8 cellular contexts compared by ENCODE assay signal in the genomic region with DNA sequence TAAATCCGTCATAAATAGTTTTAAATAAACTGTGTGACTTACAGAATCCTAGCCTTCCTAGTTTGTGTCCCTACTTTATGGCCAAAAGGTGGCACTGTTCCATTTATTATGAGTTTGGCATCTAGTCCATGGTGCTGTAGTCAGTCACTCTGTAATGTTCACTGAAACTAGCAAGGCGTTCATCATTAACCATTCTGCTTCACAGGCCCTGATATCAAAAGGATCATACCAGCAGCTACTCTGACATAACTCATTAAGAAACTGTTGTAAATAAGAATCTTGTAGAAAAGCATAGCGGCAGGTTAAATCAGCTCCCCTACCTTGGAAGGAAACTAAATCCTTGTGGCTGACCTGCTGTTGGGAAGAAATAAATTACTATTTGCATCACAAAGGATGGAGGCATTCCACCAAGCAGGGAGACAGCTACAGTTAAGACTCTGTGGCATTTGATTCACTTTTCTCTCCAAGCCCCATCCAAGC.
DNase-seq lines count a peak whose midpoint lies in the region; ATAC-seq, FAIRE-seq and TF ChIP-seq lines count a peak whose summit lies in the region.

No MANE protein-coding gene starts in this region.

- H3K27me3 ChIP-seq in GM12878 (replicated peaks in 1 of 2; ENCODE audit: control insufficient read depth in 2 of 2, insufficient read depth in 2 of 2, low read length in 1 of 2), result no peaks in the 10 kb centered on the region

- CTCF ChIA-PET in GM12878 (lab: Yijun Ruan, JAX), result interaction anchor here (0.8 to 1.5 kb wide), 5 partner anchors 8 to 418 kb away, joined by 3 to 4 read pairs (median 4); no protein-coding TSS in a partner anchor

- H3K36me3 ChIP-seq in GM12878 (ENCODE audit: control insufficient read depth in 2 of 2, insufficient read depth in 2 of 2, low read length in 1 of 2), result no peaks in the 10 kb centered on the region

- no peak overlapping the region for H3K27ac ChIP-seq in GM12878 (ENCODE audit: control insufficient read depth, insufficient read depth)

- BruUV-seq in GM12878 (replicated peaks; lab: Mats Ljungman, UMichigan), result no TSS peak

- RAD21 ChIA-PET in GM12878 (lab: Charles Lee; ENCODE audit: unreplicated experiment), result no interaction called here

- H3K4me3 ChIP-seq in GM12878, result no peak overlapping the region

- SMC1A ChIA-PET in GM12878 (lab: Charles Lee; ENCODE audit: uncharacterized antibody, unreplicated experiment), result no interaction called here

- 16% methylated on average over 3 of the region's 3 CpGs for WGBS in GM12878 (ENCODE audit: insufficient coverage, insufficient replicate concordance, low lambda C conversion rate, missing lambda C conversion rate)

- TF ChIP-seq EP300 in GM12878 (IDR thresholded peaks at IDR 0.05; ENCODE audit: borderline replicate concordance in 1 of 2, control insufficient read depth in 1 of 2, low read depth in 2 of 2, low read length in 2 of 2), result no peak

- no peaks in the 10 kb centered on the region for H3K79me2 ChIP-seq in GM12878 (ENCODE audit: control insufficient read depth, insufficient read depth, low read length)

- TF ChIP-seq POLR2A in GM12878 (IDR thresholded peaks at IDR 0.05; ENCODE audit: low read depth, low read length), result no peak

- no peak overlapping the region for H3K4me2 ChIP-seq in GM12878 (ENCODE audit: control insufficient read depth, insufficient read depth)

- H2AFZ ChIP-seq in GM12878 (ENCODE audit: control insufficient read depth, low read depth, low read length), result no peak overlapping the region

- TF ChIP-seq RAD21 in GM12878 (IDR thresholded peaks at IDR 0.05; ENCODE audit: insufficient read depth, low read depth, low read length), result peak; percentile 56

- DNase-seq in AG08395 (ENCODE audit: low spot score), result peak; percentile 18
- DNase-seq in GM18507 (ENCODE audit: extremely low spot score, insufficient read length, low read depth), result no peak
- peak; percentile 36 for DNase-seq in NAMALWA (ENCODE audit: low spot score)
- DNase-seq in GM12878 (ENCODE audit: low read depth, low spot score), result no peak
- peak; percentile 65 for DNase-seq in left kidney (ENCODE audit: low read depth, low spot score)
- DNase-seq in epidermal melanocyte (ENCODE audit: insufficient read length, low spot score), result no peak

- in situ Hi-C loops in GM12878 (cut with MboI), result no loop called here

- TF ChIP-seq CTCF in GM12878 (IDR thresholded peaks at IDR 0.05 in 2 of 3, conservative IDR thresholded peaks at IDR 0.05 in 1 of 3; ENCODE audit: control insufficient read depth in 2 of 3, extremely low read depth in 1 of 3, insufficient read depth in 1 of 3, low read depth in 3 of 3, low read length in 3 of 3), result peak; percentile 44 to 51 (median 44); a peak in 5 of 6 replicates

- FAIRE-seq in GM18507 (lab: Jason Lieb, UNC) (peak; percentile 38), GM12878 (lab: Jason Lieb, UNC) (peak; percentile 80)

- ATAC-seq in GM12878, result peak; percentile 80
- no peak for ATAC-seq in HG03460 (IDR thresholded peaks at IDR 0.05; ENCODE audit: unreplicated experiment)
- ATAC-seq in HG03139 (IDR thresholded peaks at IDR 0.05; ENCODE audit: unreplicated experiment), result no peak

- H3K4me1 ChIP-seq in GM12878 (ENCODE audit: control insufficient read depth, insufficient read depth, low read length), result no peaks in the 10 kb centered on the region

- intact Hi-C loops in GM12878 (cut with micrococcal nuclease; ENCODE audit: unreplicated experiment), result loop anchor here (5.0 kb wide), 1 partner anchor 418 kb away; no protein-coding TSS in a partner anchor

- no peaks in the 10 kb centered on the region for H3K9me3 ChIP-seq in GM12878 (replicated peaks; ENCODE audit: control insufficient read depth, insufficient read depth, low read length)

- no peaks in the 10 kb centered on the region for H4K20me1 ChIP-seq in GM12878 (ENCODE audit: control insufficient read depth, insufficient read depth)

- no peak overlapping the region for H3K9ac ChIP-seq in GM12878 (ENCODE audit: control insufficient read depth, insufficient read depth, low read length)

- POLR2A ChIA-PET in GM12878 (lab: Charles Lee), result no interaction called here

TF ChIP-seq in GM12878, 131 proteins besides CTCF, POLR2A, EP300 and RAD21:
- no peak for TF ChIP-seq YBX1 (IDR thresholded peaks at IDR 0.05)
- no peak for TF ChIP-seq NFYA (IDR thresholded peaks at IDR 0.05; ENCODE audit: borderline replicate concordance, low read depth, low read length)
- TF ChIP-seq, protein P1, sequence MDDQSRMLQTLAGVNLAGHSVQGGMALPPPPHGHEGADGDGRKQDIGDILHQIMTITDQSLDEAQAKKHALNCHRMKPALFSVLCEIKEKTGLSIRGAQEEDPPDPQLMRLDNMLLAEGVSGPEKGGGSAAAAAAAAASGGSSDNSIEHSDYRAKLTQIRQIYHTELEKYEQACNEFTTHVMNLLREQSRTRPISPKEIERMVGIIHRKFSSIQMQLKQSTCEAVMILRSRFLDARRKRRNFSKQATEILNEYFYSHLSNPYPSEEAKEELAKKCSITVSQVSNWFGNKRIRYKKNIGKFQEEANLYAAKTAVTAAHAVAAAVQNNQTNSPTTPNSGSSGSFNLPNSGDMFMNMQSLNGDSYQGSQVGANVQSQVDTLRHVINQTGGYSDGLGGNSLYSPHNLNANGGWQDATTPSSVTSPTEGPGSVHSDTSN (IDR thresholded peaks at IDR 0.05; ENCODE audit: insufficient replicate concordance, low read depth, low read length), result no peak
- TF ChIP-seq SMC3 (IDR thresholded peaks at IDR 0.05; ENCODE audit: borderline replicate concordance, low read length), result peak; percentile 21; the same call in 1 of the 2 replicates
TF ChIP-seq in GM12878: peak in this region for 1.

Comparison
In these comparisons a context has a peak if more than half of its experiments do, and no peak if none do; other contexts are left out.
1. DNase-seq: peak in AG08395 (single experiment), NAMALWA (single experiment) and left kidney (single experiment); none in GM18507 (single experiment), GM12878 (single experiment) and epidermal melanocyte (single experiment).